Comparison of ENCODE assay signal across 8 cellular contexts in the genomic region with DNA sequence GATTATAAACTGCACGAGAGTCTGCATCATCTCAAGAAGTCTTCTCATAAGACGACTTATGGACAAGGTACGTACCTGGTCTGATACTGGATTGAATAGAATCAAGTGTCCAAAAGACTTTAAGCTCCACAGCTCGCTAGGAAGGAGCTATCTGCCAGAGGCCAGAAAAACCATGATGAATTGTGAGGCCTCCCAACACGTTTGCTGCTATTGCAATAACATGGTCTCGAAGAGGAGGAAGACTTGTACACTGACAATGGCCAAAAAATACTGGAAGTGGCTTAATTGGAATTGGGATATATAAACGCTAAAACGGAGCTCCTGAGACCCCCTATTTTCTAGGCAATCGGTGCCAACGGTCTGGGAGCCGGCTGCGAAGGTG. TPM values are rescaled to one million over a fixed set of nuclear protein-coding genes. Genes with fewer than 3 reads are reported as not detected.
DNase-seq lines count a peak whose midpoint lies in the region; ATAC-seq, FAIRE-seq and TF ChIP-seq lines count a peak whose summit lies in the region.

No MANE protein-coding gene starts in this region.

- H3K4me3 Mint-ChIP-seq in activated T-helper 1 cell treated with anti-CD3 and anti-CD28 coated beads, Interleukin-12 subunit alpha, Interleukin-12 subunit beta, Interleukin-2, Interleukin-4 antibody, amounts not matched to agents 30 ng/mL and 10 ng/mL and 1 ng/mL, durations not matched to agents 14 hours and 24 hours and 36 hours = peak overlapping the region; percentile 84

- H3K9me3 ChIP-seq in cardiac muscle cell (ENCODE audit: low read depth) (no peaks in the 10 kb centered on the region), hepatocyte (ENCODE audit: low read depth) (no peaks in the 10 kb centered on the region), small intestine (ENCODE audit: control insufficient read depth, low read depth) (no peaks in the 10 kb centered on the region)

- no peak for FAIRE-seq in small intestine (lab: Jason Lieb, UNC)

- H3K36me3 ChIP-seq in cardiac muscle cell = no peaks in the 10 kb centered on the region
- no peaks in the 10 kb centered on the region for H3K36me3 ChIP-seq in hepatocyte (replicated peaks; ENCODE audit: insufficient read depth, low read depth)
- H3K36me3 ChIP-seq in small intestine (ENCODE audit: control insufficient read depth in 2 of 2, insufficient read depth in 2 of 2, low read length in 2 of 2) = no peaks in the 10 kb centered on the region

- H3K9me2 ChIP-seq in hepatocyte (replicated peaks; ENCODE audit: insufficient read depth) = no peaks in the 10 kb centered on the region

- H3K36me3 Mint-ChIP-seq in activated T-helper 1 cell treated with anti-CD3 and anti-CD28 coated beads, Interleukin-12 subunit alpha, Interleukin-12 subunit beta, Interleukin-2, Interleukin-4 antibody, amounts not matched to agents 30 ng/mL and 10 ng/mL and 1 ng/mL, durations not matched to agents 14 hours and 24 hours and 36 hours (ENCODE audit: low read depth) = no peaks in the 10 kb centered on the region

- 28% methylated on average over 10 of the region's 12 CpGs for WGBS in hepatocyte (ENCODE audit: low lambda C conversion rate, missing lambda C conversion rate)
- 1 to 12% (median 7%) methylated on average over 12 of the region's 12 CpGs for WGBS in small intestine, 3 donors

- H3K79me2 ChIP-seq in hepatocyte = peaks cover 3% of the 10 kb centered on the region

- H3K27ac ChIP-seq in cardiac muscle cell (no peak overlapping the region), hepatocyte (no peak overlapping the region), small intestine (ENCODE audit: low read depth in 1 of 2, low read length in 1 of 2) (no peak overlapping the region)

- H3K4me2 ChIP-seq in hepatocyte = peak overlapping the region; percentile 88

- DNase-seq in cardiac muscle cell (ENCODE audit: low read depth in 1 of 2, low spot score in 1 of 2) = peak; percentile 5 to 8
- DNase-seq in Right ventricle myocardium inferior (ENCODE audit: missing footprints) = no peak
- DNase-seq in activated T-helper 1 cell treated with anti-CD3 and anti-CD28 coated beads, Interleukin-12 subunit alpha, Interleukin-12 subunit beta, Interleukin-2, Interleukin-4 antibody, amounts not matched to agents 30 ng/mL and 10 ng/mL and 1 ng/mL, durations not matched to agents 14 hours and 24 hours and 36 hours (ENCODE audit: low spot score) = no peak
- DNase-seq in hepatocyte (ENCODE audit: low spot score) = peak; percentile 13
- peak; percentile 31 for DNase-seq in small intestine
- DNase-seq in OCI-M2 (lab: John Stamatoyannopoulos, UW; ENCODE audit: unreplicated experiment) = no peak
- DNase-seq in DMS153 treated with DMSO at 0.1 percent for 48 hours (lab: John Stamatoyannopoulos, UW; ENCODE audit: unreplicated experiment) = no peak
- no peak for DNase-seq in islet precursor cell

- peak overlapping the region; percentile 80 for H2AFZ ChIP-seq in hepatocyte

- H3K27me3 Mint-ChIP-seq in activated T-helper 1 cell treated with anti-CD3 and anti-CD28 coated beads, Interleukin-12 subunit alpha, Interleukin-12 subunit beta, Interleukin-2, Interleukin-4 antibody, amounts not matched to agents 30 ng/mL and 10 ng/mL and 1 ng/mL, durations not matched to agents 14 hours and 24 hours and 36 hours (ENCODE audit: insufficient read depth) = peaks cover 12% of the 10 kb centered on the region

- peaks cover 11% of the 10 kb centered on the region for H3K4me1 Mint-ChIP-seq in activated T-helper 1 cell treated with anti-CD3 and anti-CD28 coated beads, Interleukin-12 subunit alpha, Interleukin-12 subunit beta, Interleukin-2, Interleukin-4 antibody, amounts not matched to agents 30 ng/mL and 10 ng/mL and 1 ng/mL, durations not matched to agents 14 hours and 24 hours and 36 hours (ENCODE audit: low read depth)

- H4K20me1 ChIP-seq in hepatocyte (ENCODE audit: insufficient read depth, poor library complexity, severe bottlenecking) = no peaks in the 10 kb centered on the region

- no peak for ATAC-seq in Right ventricle myocardium inferior

- no peaks in the 10 kb centered on the region for H3K9me3 Mint-ChIP-seq in activated T-helper 1 cell treated with anti-CD3 and anti-CD28 coated beads, Interleukin-12 subunit alpha, Interleukin-12 subunit beta, Interleukin-2, Interleukin-4 antibody, amounts not matched to agents 30 ng/mL and 10 ng/mL and 1 ng/mL, durations not matched to agents 14 hours and 24 hours and 36 hours

- TF ChIP-seq CTCF in cardiac muscle cell (IDR thresholded peaks at IDR 0.05; ENCODE audit: low read depth, low read length) = no peak
- TF ChIP-seq CTCF in hepatocyte (IDR thresholded peaks at IDR 0.05; ENCODE audit: poor library complexity) = no peak

- H3K4me3 ChIP-seq in cardiac muscle cell = peak overlapping the region; percentile 64
- peak overlapping the region; percentile 66 for H3K4me3 ChIP-seq in hepatocyte
- H3K4me3 ChIP-seq in small intestine (ENCODE audit: low read depth in 1 of 2, low read length in 2 of 2) = peak overlapping the region; percentile 51 to 66

- H3K27me3 ChIP-seq in cardiac muscle cell = no peaks in the 10 kb centered on the region
- no peaks in the 10 kb centered on the region for H3K27me3 ChIP-seq in hepatocyte
- no peaks in the 10 kb centered on the region for H3K27me3 ChIP-seq in small intestine (ENCODE audit: control insufficient read depth in 2 of 2, insufficient read depth in 2 of 2, low read length in 2 of 2)

- H3K4me1 ChIP-seq in cardiac muscle cell (ENCODE audit: low read depth) (peaks cover 3% of the 10 kb centered on the region), hepatocyte (ENCODE audit: insufficient read depth) (peaks cover 4% of the 10 kb centered on the region), small intestine (ENCODE audit: control insufficient read depth in 2 of 2, insufficient read depth in 1 of 2, low read depth in 1 of 2, low read length in 1 of 2) (peaks cover 0 to 3% of the 10 kb centered on the region in 2 donors)

- intact Hi-C loops in Right ventricle myocardium inferior (cut with DNase I) = loop anchor here (1.0 kb wide), 1 partner anchor 11 kb away; no protein-coding TSS in a partner anchor
- intact Hi-C loops in activated T-helper 1 cell treated with anti-CD3 and anti-CD28 coated beads, Interleukin-12 subunit alpha, Interleukin-12 subunit beta, Interleukin-2, Interleukin-4 antibody, amounts not matched to agents 30 ng/mL and 10 ng/mL and 1 ng/mL, durations not matched to agents 14 hours and 24 hours and 36 hours (cut with micrococcal nuclease) = loop anchor here (1.0 kb wide), 5 partner anchors 11 to 150 kb away; partner anchors contain the start of genes CRYZL1, DONSON and GART

- H3K27ac Mint-ChIP-seq in activated T-helper 1 cell treated with anti-CD3 and anti-CD28 coated beads, Interleukin-12 subunit alpha, Interleukin-12 subunit beta, Interleukin-2, Interleukin-4 antibody, amounts not matched to agents 30 ng/mL and 10 ng/mL and 1 ng/mL, durations not matched to agents 14 hours and 24 hours and 36 hours = peak overlapping the region; percentile 74

RNA-seq across cellular contexts. Expression of gene DNAJC28, which starts 0.5 kb away (rescaled TPM):
- total RNA-seq in cardiac muscle cell (1.8 and 2.3 TPM in 2 replicates), Right ventricle myocardium inferior (7.6 TPM), hepatocyte (3.8 and 5.8 TPM in 2 replicates)
- polyA plus RNA-seq in cardiac muscle cell (4.8 and 6.6 TPM in 2 replicates), hepatocyte (1.2 and 2.0 TPM in 2 replicates), small intestine (1 to 10 TPM; 1.6 to 2.5 (median 1.7) TPM)
- total RNA-seq in activated T-helper 1 cell treated with anti-CD3 and anti-CD28 coated beads, Interleukin-12 subunit alpha, Interleukin-12 subunit beta, Interleukin-2, Interleukin-4 antibody, amounts not matched to agents 30 ng/mL and 10 ng/mL and 1 ng/mL, durations not matched to agents 14 hours and 24 hours and 36 hours = 0.12 and 0.18 TPM in 2 replicates

RNA-seq across cellular contexts. Expression of gene TMEM50B, which starts 11.2 kb away (rescaled TPM):
- total RNA-seq in cardiac muscle cell = 50.2 and 100 TPM in 2 replicates
- 85.0 and 138 TPM in 2 replicates for polyA plus RNA-seq in cardiac muscle cell
- 35.1 TPM for total RNA-seq in Right ventricle myocardium inferior
- 12.0 and 14.0 TPM in 2 replicates for total RNA-seq in activated T-helper 1 cell treated with anti-CD3 and anti-CD28 coated beads, Interleukin-12 subunit alpha, Interleukin-12 subunit beta, Interleukin-2, Interleukin-4 antibody, amounts not matched to agents 30 ng/mL and 10 ng/mL and 1 ng/mL, durations not matched to agents 14 hours and 24 hours and 36 hours
- total RNA-seq in hepatocyte = 67.5 and 88.0 TPM in 2 replicates
- 73.1 and 80.9 TPM in 2 replicates for polyA plus RNA-seq in hepatocyte
- polyA plus RNA-seq in small intestine = 10 to 100 TPM; 22.2 to 54.3 (median 50.4) TPM

RNA-seq across cellular contexts. Expression of gene GART, which starts 50.9 kb away (rescaled TPM):
- total RNA-seq in cardiac muscle cell (71.7 and 129 TPM in 2 replicates), Right ventricle myocardium inferior (42.7 TPM), hepatocyte (83.3 and 99.6 TPM in 2 replicates)
- polyA plus RNA-seq in cardiac muscle cell (53.7 and 64.8 TPM in 2 replicates), hepatocyte (41.6 TPM in 2 replicates), small intestine (10 to 100 TPM; 21.9 to 34.3 (median 24.8) TPM)
- total RNA-seq in activated T-helper 1 cell treated with anti-CD3 and anti-CD28 coated beads, Interleukin-12 subunit alpha, Interleukin-12 subunit beta, Interleukin-2, Interleukin-4 antibody, amounts not matched to agents 30 ng/mL and 10 ng/mL and 1 ng/mL, durations not matched to agents 14 hours and 24 hours and 36 hours = 210 and 228 TPM in 2 replicates

RNA-seq across cellular contexts. Expression of gene SON, which starts 51.9 kb away (rescaled TPM):
- 88.0 and 161 TPM in 2 replicates for total RNA-seq in cardiac muscle cell
- 314 and 389 TPM in 2 replicates for polyA plus RNA-seq in cardiac muscle cell
- total RNA-seq in Right ventricle myocardium inferior = 136 TPM
- 342 and 361 TPM in 2 replicates for total RNA-seq in activated T-helper 1 cell treated with anti-CD3 and anti-CD28 coated beads, Interleukin-12 subunit alpha, Interleukin-12 subunit beta, Interleukin-2, Interleukin-4 antibody, amounts not matched to agents 30 ng/mL and 10 ng/mL and 1 ng/mL, durations not matched to agents 14 hours and 24 hours and 36 hours
- total RNA-seq in hepatocyte = 154 and 181 TPM in 2 replicates
- polyA plus RNA-seq in hepatocyte = 358 and 454 TPM in 2 replicates
- polyA plus RNA-seq in small intestine = 10 to 100 TPM; 76.1 to 93.3 (median 84.3) TPM

Comparison
In these comparisons a context has a peak if more than half of its experiments do, and no peak if none do; other contexts are left out.
1. DNase-seq: peak in cardiac muscle cell (2 of 2), hepatocyte (single experiment) and small intestine (single experiment); none in Right ventricle myocardium inferior (single experiment), activated T-helper 1 cell treated with anti-CD3 and anti-CD28 coated beads, Interleukin-12 subunit alpha, Interleukin-12 subunit beta, Interleukin-2, Interleukin-4 antibody, amounts not matched to agents 30 ng/mL and 10 ng/mL and 1 ng/mL, durations not matched to agents 14 hours and 24 hours and 36 hours (single experiment), OCI-M2 (single experiment), DMS153 treated with DMSO at 0.1 percent for 48 hours (single experiment) and islet precursor cell (single experiment).
2. Peak in every context shown above with its lines, with median percentiles within 50 percentile points of each other: H3K4me3 ChIP-seq.